Comparison of ENCODE assay signal across 23 cellular contexts in the genomic region with DNA sequence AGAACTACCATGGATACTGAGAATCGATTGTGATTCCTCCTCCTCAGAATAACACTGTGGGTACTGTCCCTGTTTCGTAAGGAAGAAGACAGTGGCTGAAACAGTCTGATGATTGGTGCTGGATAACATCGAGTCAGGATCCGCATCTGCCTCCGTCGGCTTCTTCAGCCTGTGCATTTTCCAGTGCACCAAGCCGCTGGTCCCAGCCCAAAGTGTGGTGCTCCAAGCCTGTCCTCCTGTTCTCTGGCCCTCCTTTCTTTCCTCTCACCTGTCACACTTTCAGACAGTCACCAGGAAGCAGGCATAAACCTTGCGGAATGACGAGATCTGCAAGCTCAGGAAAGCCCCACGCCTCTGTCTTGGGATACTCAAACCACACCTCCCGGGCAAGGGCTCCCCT. TPM values are rescaled to one million over a fixed set of nuclear protein-coding genes. Genes with fewer than 3 reads are reported as not detected.
DNase-seq lines count a peak whose midpoint lies in the region; FAIRE-seq and TF ChIP-seq lines count a peak whose summit lies in the region.
"Had no signal": no experiment of that assay in that cellular context is flagged by ENCODE, and none has a peak within 500 bp of the region (broad histone marks: within the 10 kb centered on the region; RNA-seq: fewer than 3 reads in every experiment).

No MANE protein-coding gene starts in this region.

- CTCF ChIA-PET in SK-N-SH (lab: Yijun Ruan, JAX) = no interaction called here

- H3K27ac Mint-ChIP-seq in nephron progenitor cell = peak overlapping the region; percentile 89
- H3K27ac Mint-ChIP-seq: CD4-positive, alpha-beta memory T cell had no signal

- TF ChIP-seq RAD21 in SK-N-SH (IDR thresholded peaks at IDR 0.05; ENCODE audit: low read length) = no peak

- WGBS in SK-N-SH (ENCODE audit: low lambda C conversion rate) = 83% methylated on average over 11 of the region's 11 CpGs

- H3K4me3 ChIP-seq in bronchial epithelial cell (ENCODE audit: low read depth, low read length) (no peak overlapping the region), SK-N-SH (ENCODE audit: low read depth in 2 of 2, low read length in 1 of 2) (no peak overlapping the region)
- H3K4me3 ChIP-seq: BLaER1 had no signal

- H2AFZ ChIP-seq in SK-N-SH (ENCODE audit: low read depth) = no peak overlapping the region

- no peaks in the 10 kb centered on the region for H3K27me3 ChIP-seq in bronchial epithelial cell (ENCODE audit: control insufficient read depth, insufficient read depth, low read length)
- H3K27me3 ChIP-seq in SK-N-SH (ENCODE audit: insufficient read depth) = no peaks in the 10 kb centered on the region
- H3K27me3 ChIP-seq: BE2C, BLaER1 had no signal

- H3K4me2 ChIP-seq in SK-N-SH = no peak overlapping the region
- H3K4me2 ChIP-seq: BLaER1 had no signal

- no peak for TF ChIP-seq CTCF in D721Med (IDR thresholded peaks at IDR 0.05; ENCODE audit: insufficient read depth, missing control alignments)
- TF ChIP-seq CTCF in bronchial epithelial cell (IDR thresholded peaks at IDR 0.05; ENCODE audit: insufficient read depth, low read length, severe bottlenecking) = no peak
- no peak for TF ChIP-seq CTCF in nephron progenitor cell (IDR thresholded peaks at IDR 0.05)
- TF ChIP-seq CTCF in SK-N-SH (IDR thresholded peaks at IDR 0.05) = no peak

- POLR2A ChIA-PET in SK-N-SH (lab: Yijun Ruan, JAX) = no interaction called here

- no peak for TF ChIP-seq EP300 in SK-N-SH (IDR thresholded peaks at IDR 0.05; ENCODE audit: borderline replicate concordance in 1 of 2, low read depth in 1 of 2, low read length in 1 of 2)

- peaks cover 16% of the 10 kb centered on the region for H3K9me3 Mint-ChIP-seq in nephron progenitor cell
- H3K9me3 Mint-ChIP-seq: CD8-positive, alpha-beta memory T cell had no signal

- H3K9ac ChIP-seq in SK-N-SH = no peak overlapping the region
- H3K9ac ChIP-seq: BLaER1 had no signal

- no peaks in the 10 kb centered on the region for H4K20me1 ChIP-seq in SK-N-SH (ENCODE audit: insufficient read depth)
- H4K20me1 ChIP-seq: BLaER1 had no signal

- H3K79me2 ChIP-seq in SK-N-SH (ENCODE audit: insufficient read depth) = no peaks in the 10 kb centered on the region

- H3K4me1 ChIP-seq in SK-N-SH (ENCODE audit: control insufficient read depth in 1 of 2, insufficient read depth in 2 of 2, low read depth in 1 of 2, low read length in 1 of 2) = no peaks in the 10 kb centered on the region
- H3K4me1 ChIP-seq: BE2C had no signal

- H3F3A ChIP-seq in SK-N-SH (replicated peaks; ENCODE audit: insufficient read depth) = no peaks in the 10 kb centered on the region

- H3K27me3 Mint-ChIP-seq in nephron progenitor cell (ENCODE audit: low read depth, poor library complexity) = peaks cover 4% of the 10 kb centered on the region
- H3K27me3 Mint-ChIP-seq: CD4-positive, alpha-beta memory T cell had no signal

- peak; percentile 80 for FAIRE-seq in D721Med (lab: Jason Lieb, UNC)
- peak; percentile 60 for FAIRE-seq in bronchial epithelial cell (lab: Jason Lieb, UNC)
- FAIRE-seq: A204.1, G401.6, GM12891, GM19239 had no signal

- no peaks in the 10 kb centered on the region for H3K9me2 ChIP-seq in SK-N-SH

- H3K4me1 Mint-ChIP-seq in nephron progenitor cell = peaks cover 28% of the 10 kb centered on the region

- H3K4me3 Mint-ChIP-seq in nephron progenitor cell = no peak overlapping the region
- H3K4me3 Mint-ChIP-seq: CD14-positive monocyte; CD4-positive, alpha-beta memory T cell; CD4-positive, CD25-positive, alpha-beta regulatory T cell; CD8-positive, alpha-beta memory T cell had no signal

- no peaks in the 10 kb centered on the region for H3K9me3 ChIP-seq in SK-N-SH
- H3K9me3 ChIP-seq: BE2C, BLaER1 had no signal

- no peaks in the 10 kb centered on the region for H3K36me3 ChIP-seq in bronchial epithelial cell (ENCODE audit: control insufficient read depth, insufficient read depth, low read length)
- no peaks in the 10 kb centered on the region for H3K36me3 ChIP-seq in SK-N-SH (replicated peaks in 1 of 2; ENCODE audit: control insufficient read depth in 1 of 2, insufficient read depth in 2 of 2, low read length in 1 of 2)
- H3K36me3 ChIP-seq: BE2C, BLaER1 had no signal

- H3K27ac ChIP-seq in SK-N-SH (ENCODE audit: low read depth in 2 of 2, low read length in 1 of 2) = no peak overlapping the region
- H3K27ac ChIP-seq: BLaER1 had no signal

- peak; percentile 52 for DNase-seq in activated effector memory CD4-positive, alpha-beta T cell treated with anti-CD3 and anti-CD28 coated beads, Interleukin-2, amount 50 U/mL, for 16 hours
- no peak for DNase-seq in activated effector memory CD4-positive, alpha-beta T cell treated with Interleukin-2 at 50 U/mL for 16 hours
- no peak for DNase-seq in D721Med (ENCODE audit: insufficient read length, low spot score)
- DNase-seq in bronchial epithelial cell (ENCODE audit: low read depth) = no peak
- no peak for DNase-seq in nephron progenitor cell
- DNase-seq in NK-92 (lab: John Stamatoyannopoulos, UW; ENCODE audit: unreplicated experiment) = no peak
- no peak for DNase-seq in SK-N-SH
- DNase-seq: 8988T; ACHN; BE2C; C1 segment of cervical spinal cord; CD4-positive, alpha-beta memory T cell; CD4-positive, CD25-positive, alpha-beta regulatory T cell; CD8-positive, alpha-beta memory T cell; COR-L47; DMS79 treated with DMSO at 0.1 percent for 48 hours; GF-D8 had no signal

- H3K36me3 Mint-ChIP-seq in nephron progenitor cell (ENCODE audit: low read depth) = peaks cover 18% of the 10 kb centered on the region
- H3K36me3 Mint-ChIP-seq: CD14-positive monocyte; CD4-positive, alpha-beta memory T cell; CD4-positive, CD25-positive, alpha-beta regulatory T cell had no signal

TF ChIP-seq in SK-N-SH, 30 proteins besides CTCF, POLR2A, EP300 and RAD21:
- TF ChIP-seq MAX (IDR thresholded peaks at IDR 0.05; ENCODE audit: low read depth) = no peak
- TF ChIP-seq TEAD4 (IDR thresholded peaks at IDR 0.05; ENCODE audit: borderline replicate concordance, insufficient read depth) = no peak
- TF ChIP-seq POLR2AphosphoS5 (IDR thresholded peaks at IDR 0.05; ENCODE audit: low read depth, low read length) = no peak
- TF ChIP-seq, protein P1, sequence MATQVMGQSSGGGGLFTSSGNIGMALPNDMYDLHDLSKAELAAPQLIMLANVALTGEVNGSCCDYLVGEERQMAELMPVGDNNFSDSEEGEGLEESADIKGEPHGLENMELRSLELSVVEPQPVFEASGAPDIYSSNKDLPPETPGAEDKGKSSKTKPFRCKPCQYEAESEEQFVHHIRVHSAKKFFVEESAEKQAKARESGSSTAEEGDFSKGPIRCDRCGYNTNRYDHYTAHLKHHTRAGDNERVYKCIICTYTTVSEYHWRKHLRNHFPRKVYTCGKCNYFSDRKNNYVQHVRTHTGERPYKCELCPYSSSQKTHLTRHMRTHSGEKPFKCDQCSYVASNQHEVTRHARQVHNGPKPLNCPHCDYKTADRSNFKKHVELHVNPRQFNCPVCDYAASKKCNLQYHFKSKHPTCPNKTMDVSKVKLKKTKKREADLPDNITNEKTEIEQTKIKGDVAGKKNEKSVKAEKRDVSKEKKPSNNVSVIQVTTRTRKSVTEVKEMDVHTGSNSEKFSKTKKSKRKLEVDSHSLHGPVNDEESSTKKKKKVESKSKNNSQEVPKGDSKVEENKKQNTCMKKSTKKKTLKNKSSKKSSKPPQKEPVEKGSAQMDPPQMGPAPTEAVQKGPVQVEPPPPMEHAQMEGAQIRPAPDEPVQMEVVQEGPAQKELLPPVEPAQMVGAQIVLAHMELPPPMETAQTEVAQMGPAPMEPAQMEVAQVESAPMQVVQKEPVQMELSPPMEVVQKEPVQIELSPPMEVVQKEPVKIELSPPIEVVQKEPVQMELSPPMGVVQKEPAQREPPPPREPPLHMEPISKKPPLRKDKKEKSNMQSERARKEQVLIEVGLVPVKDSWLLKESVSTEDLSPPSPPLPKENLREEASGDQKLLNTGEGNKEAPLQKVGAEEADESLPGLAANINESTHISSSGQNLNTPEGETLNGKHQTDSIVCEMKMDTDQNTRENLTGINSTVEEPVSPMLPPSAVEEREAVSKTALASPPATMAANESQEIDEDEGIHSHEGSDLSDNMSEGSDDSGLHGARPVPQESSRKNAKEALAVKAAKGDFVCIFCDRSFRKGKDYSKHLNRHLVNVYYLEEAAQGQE (IDR thresholded peaks at IDR 0.05; ENCODE audit: low read depth, low read length) = no peak
- no peak for TF ChIP-seq NFIC (IDR thresholded peaks at IDR 0.05; ENCODE audit: borderline replicate concordance)
- no peak for TF ChIP-seq FOXM1 (IDR thresholded peaks at IDR 0.05; ENCODE audit: low read depth)

RNA-seq across cellular contexts. Expression of gene PTGR3, which starts 30.6 kb away (rescaled TPM):
- total RNA-seq in bronchial epithelial cell = 6.3 and 6.8 TPM in 2 replicates
- 20.7 and 27.1 TPM in 2 replicates for polyA plus RNA-seq in SK-N-SH (2012; rRNA removed)
- 21.0 and 23.2 TPM in 2 replicates for polyA plus RNA-seq in SK-N-SH (2012; cell fraction: cytosol; rRNA removed)
- 39.3 and 40.7 TPM in 2 replicates for polyA plus RNA-seq in SK-N-SH (2012; cell fraction: nucleus; rRNA removed)

RNA-seq across cellular contexts. Expression of gene TSHZ1, which starts 32.2 kb away (rescaled TPM):
- total RNA-seq in bronchial epithelial cell = 1.3 and 1.5 TPM in 2 replicates
- 2.6 and 2.8 TPM in 2 replicates for polyA plus RNA-seq in SK-N-SH (2012; rRNA removed)
- 2.5 and 3.0 TPM in 2 replicates for polyA plus RNA-seq in SK-N-SH (2012; cell fraction: cytosol; rRNA removed)
- 3.4 and 3.5 TPM in 2 replicates for polyA plus RNA-seq in SK-N-SH (2012; cell fraction: nucleus; rRNA removed)
